ENCODE assay signal across 26 cellular contexts in the genomic region with DNA sequence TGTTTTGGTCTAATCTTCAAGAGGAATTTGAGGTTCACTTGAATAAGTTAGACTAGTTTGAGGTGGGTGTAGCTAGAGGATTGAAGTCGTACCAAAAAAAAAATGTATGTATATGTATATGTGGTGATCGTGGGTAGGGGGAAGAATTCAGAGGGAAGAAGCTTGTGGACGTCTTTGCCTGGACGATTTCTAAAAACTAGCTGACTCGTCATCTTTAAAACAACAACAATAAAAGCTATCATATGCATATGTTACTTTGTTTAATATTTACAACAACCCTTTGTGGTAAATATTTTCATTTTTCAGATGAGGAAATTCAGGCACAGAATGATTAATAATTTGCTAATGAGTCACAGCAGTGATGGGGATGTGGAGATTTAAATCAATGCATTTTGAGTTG. TPM values are rescaled to one million over a fixed set of nuclear protein-coding genes. Genes with fewer than 3 reads are reported as not detected.
DNase-seq lines count a peak whose midpoint lies in the region; ATAC-seq and TF ChIP-seq lines count a peak whose summit lies in the region.
"Had no signal": no experiment of that assay in that cellular context is flagged by ENCODE, and none has a peak within 500 bp of the region (broad histone marks: within the 10 kb centered on the region; RNA-seq: fewer than 3 reads in every experiment).

No MANE protein-coding gene starts in this region.

- H3K27me3 Mint-ChIP-seq in stimulated activated naive CD8-positive, alpha-beta T cell treated with anti-CD3 and anti-CD28 coated beads, Interleukin-15, amount 100 ng/mL, for 72 hours = no peaks in the 10 kb centered on the region
- H3K27me3 Mint-ChIP-seq in activated T-cell treated with anti-CD3 and anti-CD28 coated beads, Interleukin-2, amount 50 U/mL, for 72 hours (ENCODE audit: low read depth) = no peaks in the 10 kb centered on the region

- dilution Hi-C loops in IMR-90 (cut with HindIII; ENCODE audit: low sequenced_read_pairs, unreplicated experiment) = no loop called here

- intact Hi-C loops in IMR-90 (cut with micrococcal nuclease) (no loop called here), body of pancreas (cut with DNase I) (no loop called here)

- TF ChIP-seq CTCF in IMR-90 (conservative IDR thresholded peaks at IDR 0.05; ENCODE audit: low read depth, low read length) = no peak
- TF ChIP-seq CTCF in fibroblast of villous mesenchyme (IDR thresholded peaks at IDR 0.05; ENCODE audit: insufficient read depth, low read depth, low read length) = no peak
- no peak for TF ChIP-seq CTCF in body of pancreas (IDR thresholded peaks at IDR 0.05)

- no peak overlapping the region for H2BK20ac ChIP-seq in IMR-90 (ENCODE audit: low read depth, low read length)

- H3K27me3 ChIP-seq in IMR-90 (ENCODE audit: control insufficient read depth, insufficient read depth, low read length) (no peaks in the 10 kb centered on the region), body of pancreas (no peaks in the 10 kb centered on the region)
- H3K27me3 ChIP-seq: BLaER1 treated with 17β-estradiol and CSF1 and Interleukin-3, amounts not matched to agents 10 nM and 100 nM; SJCRH30 had no signal

- H2AK5ac ChIP-seq in IMR-90 (ENCODE audit: low read depth, low read length) = no peak overlapping the region

- no peak for TF ChIP-seq RAD21 in IMR-90 (IDR thresholded peaks at IDR 0.05; ENCODE audit: low read length)

- no peak overlapping the region for H3K4ac ChIP-seq in IMR-90 (ENCODE audit: low read depth, low read length)

- WGBS in IMR-90 (ENCODE audit: extremely low coverage in 2 of 2, insufficient read length in 1 of 2), 2 experiments = 100% methylated on average over 1 of the region's 5 CpGs; no CpG with 5 or more reads in 1 of the 2 experiments
- WGBS in body of pancreas, 2 donors = 86 to 96% methylated on average over 5 of the region's 5 CpGs

- H3K27ac Mint-ChIP-seq in stimulated activated naive CD8-positive, alpha-beta T cell treated with anti-CD3 and anti-CD28 coated beads, Interleukin-15, amount 100 ng/mL, for 72 hours = no peak overlapping the region
- no peak overlapping the region for H3K27ac Mint-ChIP-seq in activated T-cell treated with anti-CD3 and anti-CD28 coated beads, Interleukin-2, amount 50 U/mL, for 72 hours

- BruUV-seq in IMR-90 (replicated peaks; lab: Mats Ljungman, UMichigan) = no TSS peak

- no peak overlapping the region for H3K27ac ChIP-seq in IMR-90 (ENCODE audit: insufficient read depth, low read length)
- H3K27ac ChIP-seq in body of pancreas = no peak overlapping the region
- H3K27ac ChIP-seq: KMS-11, PC-9, SJCRH30 had no signal

- H3K4me1 ChIP-seq in IMR-90 (ENCODE audit: control insufficient read depth, insufficient read depth, low read length) (no peaks in the 10 kb centered on the region), body of pancreas (peaks cover 5% of the 10 kb centered on the region)
- H3K4me1 ChIP-seq: Caco-2, SJCRH30 had no signal

- H3K4me2 ChIP-seq in IMR-90 (ENCODE audit: low read depth, low read length) = no peak overlapping the region
- H3K4me2 ChIP-seq: KMS-11, PC-9 had no signal

- DNase-seq in CD1c-positive myeloid dendritic cell (ENCODE audit: extremely low spot score) (peak; percentile 31), EL (peak; percentile 7), IMR-90 (no peak), fibroblast of villous mesenchyme (ENCODE audit: low read depth) (peak; percentile 39), body of pancreas (no peak)
- no peak for DNase-seq in stimulated activated naive CD8-positive, alpha-beta T cell treated with anti-CD3 and anti-CD28 coated beads, Interleukin-15, amount 100 ng/mL, for 72 hours
- DNase-seq in activated T-cell treated with anti-CD3 and anti-CD28 coated beads, Interleukin-2, amount 50 U/mL, for 72 hours = no peak
- DNase-seq: AML-193; Caco-2; CD8-positive, alpha-beta T cell; DND-41; NCI-H1048; NCI-H1417; NCI-H1694; NCI-H2029 treated with DMSO at 0.1 percent for 48 hours; NCI-H446 treated with DMSO at 0.1 percent for 48 hours; NCI-H526; NCI-H82; NK-92 treated with Interleukin-12 subunit alpha and Interleukin-12 subunit beta, amount 100 ng/mL, for 24 hours; PC-9; SJCRH30 had no signal

- peaks cover 5% of the 10 kb centered on the region; the same call in 1 of the 2 replicates for H3K36me3 ChIP-seq in IMR-90 (ENCODE audit: control insufficient read depth, insufficient read depth, low read length)
- no peaks in the 10 kb centered on the region for H3K36me3 ChIP-seq in body of pancreas (replicated peaks in 1 of 2; ENCODE audit: insufficient read depth in 1 of 2, low read depth in 2 of 2)

- H4K5ac ChIP-seq in IMR-90 (ENCODE audit: low read depth, low read length) = no peak overlapping the region

- H4K20me1 ChIP-seq in IMR-90 (ENCODE audit: insufficient read depth, low read length) = peaks cover 47% of the 10 kb centered on the region

- H3K56ac ChIP-seq in IMR-90 (ENCODE audit: extremely low read depth, insufficient read depth, low read length) = no peak overlapping the region

- no peak overlapping the region for H2BK5ac ChIP-seq in IMR-90 (ENCODE audit: low read depth, low read length, poor library complexity, severe bottlenecking)

- no peak overlapping the region for H2BK120ac ChIP-seq in IMR-90 (ENCODE audit: low read depth, low read length)

- H3K9me1 ChIP-seq in IMR-90 (ENCODE audit: insufficient read depth, low read length) = no peaks in the 10 kb centered on the region

- TF ChIP-seq POLR2A in IMR-90 (IDR thresholded peaks at IDR 0.05; ENCODE audit: low read depth, low read length) (no peak), body of pancreas (IDR thresholded peaks at IDR 0.05) (no peak)

- no peak overlapping the region for H2AFZ ChIP-seq in IMR-90 (replicated peaks; ENCODE audit: low read length, poor library complexity)
- H2AFZ ChIP-seq: PC-9 had no signal

- H2AK9ac ChIP-seq in IMR-90 (replicated peaks; ENCODE audit: low read depth, low read length, poor library complexity) = no peak overlapping the region

- no peak for ATAC-seq in IMR-90 (ENCODE audit: low read depth)
- ATAC-seq in stimulated activated naive CD8-positive, alpha-beta T cell treated with anti-CD3 and anti-CD28 coated beads, Interleukin-15, amount 100 ng/mL, for 72 hours = no peak
- ATAC-seq in body of pancreas = no peak
- no peak for ATAC-seq in activated T-cell treated with anti-CD3 and anti-CD28 coated beads, Interleukin-2, amount 50 U/mL, for 72 hours (replicated peaks in 1 of 2)
- no peak for ATAC-seq in GM19351 (IDR thresholded peaks at IDR 0.05; ENCODE audit: unreplicated experiment)
- ATAC-seq: CD8-positive, alpha-beta T cell; Right ventricle myocardium inferior; SK-N-SH treated with all-trans-retinoic acid at 6 μM for 48 hours had no signal

- no peak overlapping the region for H3K23ac ChIP-seq in IMR-90 (ENCODE audit: low read depth, low read length)

- no peak overlapping the region for H4K8ac ChIP-seq in IMR-90 (ENCODE audit: low read depth in 2 of 2, low read length in 2 of 2)

- in situ Hi-C loops in IMR-90 (cut with MboI; ENCODE audit: low sequenced_read_pairs) = no loop called here

- peaks cover 0 to 17% of the 10 kb centered on the region in 2 donors for H3K36me3 Mint-ChIP-seq in activated T-cell treated with anti-CD3 and anti-CD28 coated beads, Interleukin-2, amount 50 U/mL, for 72 hours (ENCODE audit: insufficient read depth in 2 of 2)

- no peak overlapping the region for H3K4me3 Mint-ChIP-seq in stimulated activated naive CD8-positive, alpha-beta T cell treated with anti-CD3 and anti-CD28 coated beads, Interleukin-15, amount 100 ng/mL, for 72 hours
- H3K4me3 Mint-ChIP-seq in activated T-cell treated with anti-CD3 and anti-CD28 coated beads, Interleukin-2, amount 50 U/mL, for 72 hours = no peak overlapping the region
- H3K4me3 Mint-ChIP-seq: CD8-positive, alpha-beta T cell had no signal

- no peak overlapping the region for H3K4me3 ChIP-seq in IMR-90 (ENCODE audit: insufficient read depth, low read depth, low read length)
- no peak overlapping the region for H3K4me3 ChIP-seq in fibroblast of villous mesenchyme (ENCODE audit: low read depth, low read length)
- no peak overlapping the region for H3K4me3 ChIP-seq in body of pancreas
- H3K4me3 ChIP-seq: BLaER1 treated with 17β-estradiol and CSF1 and Interleukin-3, amounts not matched to agents 10 nM and 100 nM; PC-9; SJCRH30 had no signal

- CTCF ChIA-PET in IMR-90 (lab: Yijun Ruan, JAX) = no interaction called here

- POLR2A ChIA-PET in IMR-90 (lab: Charles Lee; ENCODE audit: unreplicated experiment) = no interaction called here

- no peak overlapping the region for H3K9ac ChIP-seq in IMR-90 (ENCODE audit: low read depth, low read length)
- H3K9ac ChIP-seq: BLaER1 treated with 17β-estradiol and CSF1 and Interleukin-3, amounts not matched to agents 10 nM and 100 nM; KMS-11 had no signal

- no peak overlapping the region for H3K14ac ChIP-seq in IMR-90 (replicated peaks; ENCODE audit: low read depth, low read length)

- no peak overlapping the region for H4K91ac ChIP-seq in IMR-90 (ENCODE audit: insufficient read depth, low read depth, low read length)

- H3K9me3 ChIP-seq in IMR-90 (ENCODE audit: control insufficient read depth, insufficient read depth, low read length) (no peaks in the 10 kb centered on the region), body of pancreas (no peaks in the 10 kb centered on the region)
- H3K9me3 ChIP-seq: Caco-2, SJCRH30 had no signal

- no peaks in the 10 kb centered on the region for H3K9me3 Mint-ChIP-seq in stimulated activated naive CD8-positive, alpha-beta T cell treated with anti-CD3 and anti-CD28 coated beads, Interleukin-15, amount 100 ng/mL, for 72 hours
- no peaks in the 10 kb centered on the region for H3K9me3 Mint-ChIP-seq in activated T-cell treated with anti-CD3 and anti-CD28 coated beads, Interleukin-2, amount 50 U/mL, for 72 hours
- H3K9me3 Mint-ChIP-seq: CD8-positive, alpha-beta T cell had no signal

- no peak overlapping the region for H3K18ac ChIP-seq in IMR-90 (ENCODE audit: low read depth, low read length)

- peaks cover 47% of the 10 kb centered on the region for H3K4me1 Mint-ChIP-seq in stimulated activated naive CD8-positive, alpha-beta T cell treated with anti-CD3 and anti-CD28 coated beads, Interleukin-15, amount 100 ng/mL, for 72 hours
- H3K4me1 Mint-ChIP-seq in activated T-cell treated with anti-CD3 and anti-CD28 coated beads, Interleukin-2, amount 50 U/mL, for 72 hours (ENCODE audit: low read depth) = peaks cover 26% of the 10 kb centered on the region

- peaks cover 34 to 55% of the 10 kb centered on the region in 2 experiments for H3K79me1 ChIP-seq in IMR-90 (ENCODE audit: low read depth in 1 of 2, low read length in 2 of 2)

- H2BK15ac ChIP-seq in IMR-90 (ENCODE audit: low read depth, low read length) = no peak overlapping the region

TF ChIP-seq in IMR-90, 13 proteins besides CTCF, POLR2A, EP300 and RAD21:
- TF ChIP-seq RFX5 (IDR thresholded peaks at IDR 0.05; ENCODE audit: low read depth, low read length) (no peak), MAFK (IDR thresholded peaks at IDR 0.05; ENCODE audit: low read depth, low read length) (peak; percentile 93)

RNA-seq across cellular contexts. Expression of a gene that starts 18.1 kb away (rescaled TPM):
- total RNA-seq in IMR-90 (2012; rRNA removed) = 17.2 and 20.1 TPM in 2 replicates
- 13.5 and 14.0 TPM in 2 replicates for polyA plus RNA-seq in IMR-90 (2012; rRNA removed)
- 3.1 and 6.1 TPM in 2 replicates for polyA plus RNA-seq in IMR-90 (2012; cell fraction: cytosol; rRNA removed)
- polyA plus RNA-seq in IMR-90 (2012; cell fraction: nucleus; rRNA removed; ENCODE audit: low replicate concordance) = 14.5 and 29.6 TPM in 2 replicates
- total RNA-seq in fibroblast of villous mesenchyme = 24.5 and 35.0 TPM in 2 replicates
- 10 to 100 TPM in 1 of 2 donors, 1 to 10 TPM in 1; 6.9 to 22.8 TPM for total RNA-seq in body of pancreas
- 10 to 100 TPM; 27.9 to 30.4 TPM for total RNA-seq in activated T-cell treated with anti-CD3 and anti-CD28 coated beads, Interleukin-2, amount 50 U/mL, for 72 hours

Comparison
In these comparisons a context has a peak if more than half of its experiments do, and no peak if none do; other contexts are left out.
1. DNase-seq: peak in CD1c-positive myeloid dendritic cell (single experiment), EL (single experiment) and fibroblast of villous mesenchyme (single experiment); none in IMR-90 (single experiment), stimulated activated naive CD8-positive, alpha-beta T cell treated with anti-CD3 and anti-CD28 coated beads, Interleukin-15, amount 100 ng/mL, for 72 hours (0 of 2), body of pancreas (0 of 4) and activated T-cell treated with anti-CD3 and anti-CD28 coated beads, Interleukin-2, amount 50 U/mL, for 72 hours (0 of 2).